In the genomic region with DNA sequence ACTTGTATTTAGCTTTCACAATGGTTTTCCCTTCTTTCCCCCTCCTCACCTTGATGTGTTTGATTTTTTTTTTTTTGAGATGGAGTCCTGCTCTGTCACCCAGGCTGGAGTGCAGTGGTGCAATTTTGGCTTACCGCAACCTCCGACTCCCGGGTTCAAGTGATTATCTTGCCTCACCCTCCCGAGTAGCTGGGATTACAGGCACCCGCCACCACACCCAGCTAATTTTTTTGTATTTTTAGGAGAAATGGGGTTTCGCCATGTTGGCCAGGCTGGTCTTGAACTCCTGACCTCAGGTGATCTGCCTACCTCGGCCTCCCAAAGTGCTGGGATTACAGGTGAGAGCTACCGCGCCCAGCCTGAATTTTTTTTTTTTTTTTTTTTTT, we compare ENCODE assay signal across 7 cellular contexts. TPM values are rescaled to one million over a fixed set of nuclear protein-coding genes. Genes with fewer than 3 reads are reported as not detected.
DNase-seq lines count a peak whose midpoint lies in the region; TF ChIP-seq lines count a peak whose summit lies in the region.
"Not testable (repeated sequence)": the region's sequence is repeated elsewhere in the genome, so short reads cannot be mapped to it uniquely, and the experiment has no call there.

No MANE protein-coding gene starts in this region.

- H3K9me3 ChIP-seq in mammary epithelial cell (replicated peaks; ENCODE audit: insufficient read depth, low read length); hepatocyte (ENCODE audit: low read depth); skeletal muscle satellite cell (replicated peaks; ENCODE audit: low read length): not testable (repeated sequence)

- not testable (repeated sequence) for H3K36me3 ChIP-seq in mammary epithelial cell (ENCODE audit: insufficient read depth, low read length); hepatocyte (replicated peaks; ENCODE audit: insufficient read depth, low read depth); skeletal muscle satellite cell (ENCODE audit: insufficient read depth, low read length)

- not testable (repeated sequence) for H3K27me3 ChIP-seq in mammary epithelial cell (ENCODE audit: insufficient read depth, low read length); hepatocyte; skeletal muscle satellite cell (ENCODE audit: control insufficient read depth, insufficient read depth, low read length)

- H3K4me2 ChIP-seq in mammary epithelial cell (ENCODE audit: insufficient read depth, low read depth, low read length) (peak overlapping the region; percentile 47), hepatocyte (peak overlapping the region; percentile 72), skeletal muscle satellite cell (ENCODE audit: low read length) (peak overlapping the region; percentile 15)

- H3K9me3 Mint-ChIP-seq in Calu3 (ENCODE audit: low read depth, unreplicated experiment); T-helper 2 cell treated with Interferon-gamma antibody and Interleukin-4, amounts not matched to agents 5 μg/mL and 100 μg/mL, for 36 hours: not testable (repeated sequence)
- H3K9me3 Mint-ChIP-seq in mesothelial cell of epicardium (peaks cover 10% of the 10 kb centered on the region), nephron progenitor cell (peaks cover 35% of the 10 kb centered on the region)

- not testable (repeated sequence) for H3K27me3 Mint-ChIP-seq in Calu3 (ENCODE audit: unreplicated experiment); T-helper 2 cell treated with Interferon-gamma antibody and Interleukin-4, amounts not matched to agents 5 μg/mL and 100 μg/mL, for 36 hours (ENCODE audit: low read depth); mesothelial cell of epicardium (ENCODE audit: low read depth); nephron progenitor cell (ENCODE audit: low read depth, poor library complexity)

- H3K79me2 ChIP-seq in mammary epithelial cell (ENCODE audit: insufficient read depth, low read length) (peaks cover 99% of the 10 kb centered on the region), hepatocyte (peaks cover 96% of the 10 kb centered on the region)

- not testable (repeated sequence) for H3K4me3 ChIP-seq in mammary epithelial cell (replicated peaks in 1 of 3; ENCODE audit: insufficient read depth in 1 of 3, low read depth in 2 of 3, low read length in 3 of 3); hepatocyte; skeletal muscle satellite cell (ENCODE audit: low read length)

- not testable (repeated sequence) for H2AFZ ChIP-seq in mammary epithelial cell (ENCODE audit: low read depth, low read length); hepatocyte

- in situ Hi-C loops in mammary epithelial cell (cut with MboI; ENCODE audit: low sequenced_read_pairs in 2 of 2) = not testable (repeated sequence)

- H3K4me1 Mint-ChIP-seq in Calu3 (ENCODE audit: low read depth, unreplicated experiment) (peaks cover 69% of the 10 kb centered on the region), mesothelial cell of epicardium (peaks cover 36% of the 10 kb centered on the region), nephron progenitor cell (peaks cover 52% of the 10 kb centered on the region)
- H3K4me1 Mint-ChIP-seq in T-helper 2 cell treated with Interferon-gamma antibody and Interleukin-4, amounts not matched to agents 5 μg/mL and 100 μg/mL, for 36 hours (ENCODE audit: low read depth) = peaks cover 43% of the 10 kb centered on the region

- dilution Hi-C loops in mammary epithelial cell (cut with HindIII; ENCODE audit: low sequenced_read_pairs) = not testable (repeated sequence)

- peak overlapping the region; percentile 61 for H3K4me3 Mint-ChIP-seq in Calu3 (ENCODE audit: low read depth, unreplicated experiment)
- H3K4me3 Mint-ChIP-seq in T-helper 2 cell treated with Interferon-gamma antibody and Interleukin-4, amounts not matched to agents 5 μg/mL and 100 μg/mL, for 36 hours = peak overlapping the region; percentile 71
- H3K4me3 Mint-ChIP-seq in mesothelial cell of epicardium = not testable (repeated sequence)
- peak overlapping the region; percentile 21 for H3K4me3 Mint-ChIP-seq in nephron progenitor cell

- not testable (repeated sequence) for TF ChIP-seq CTCF in Calu3 (IDR thresholded peaks at IDR 0.05; ENCODE audit: unreplicated experiment); mammary epithelial cell (conservative IDR thresholded peaks at IDR 0.05 in 1 of 2, IDR thresholded peaks at IDR 0.05 in 1 of 2; ENCODE audit: extremely low read depth in 1 of 2, insufficient read depth in 1 of 2, low read depth in 1 of 2, low read length in 2 of 2); hepatocyte (IDR thresholded peaks at IDR 0.05; ENCODE audit: poor library complexity); mesothelial cell of epicardium (IDR thresholded peaks at IDR 0.05; ENCODE audit: unreplicated experiment); nephron progenitor cell (IDR thresholded peaks at IDR 0.05)

- H3K4me1 ChIP-seq in mammary epithelial cell (ENCODE audit: insufficient read depth, low read length) (peaks cover 21% of the 10 kb centered on the region), hepatocyte (ENCODE audit: insufficient read depth) (peaks cover 11% of the 10 kb centered on the region), skeletal muscle satellite cell (ENCODE audit: control insufficient read depth, insufficient read depth, low read length) (peaks cover 19% of the 10 kb centered on the region)

- H3K27ac ChIP-seq in mammary epithelial cell (ENCODE audit: insufficient read depth, low read depth, low read length) = not testable (repeated sequence)
- H3K27ac ChIP-seq in hepatocyte = peak overlapping the region; percentile 80

- not testable (repeated sequence) for H3K36me3 Mint-ChIP-seq in Calu3 (ENCODE audit: insufficient read depth, unreplicated experiment)
- peaks cover 10% of the 10 kb centered on the region for H3K36me3 Mint-ChIP-seq in T-helper 2 cell treated with Interferon-gamma antibody and Interleukin-4, amounts not matched to agents 5 μg/mL and 100 μg/mL, for 36 hours (ENCODE audit: low read depth)
- H3K36me3 Mint-ChIP-seq in mesothelial cell of epicardium = peaks cover 13% of the 10 kb centered on the region
- peaks cover 34% of the 10 kb centered on the region for H3K36me3 Mint-ChIP-seq in nephron progenitor cell (ENCODE audit: low read depth)

- not testable (repeated sequence) for H3K9me2 ChIP-seq in hepatocyte (replicated peaks; ENCODE audit: insufficient read depth)

- WGBS in mammary epithelial cell (ENCODE audit: low coverage, missing lambda C conversion rate) = 97% methylated on average over 6 of the region's 9 CpGs
- WGBS in hepatocyte (ENCODE audit: low lambda C conversion rate, missing lambda C conversion rate) = 74% methylated on average over 9 of the region's 9 CpGs

- not testable (repeated sequence) for DNase-seq in Calu3; T-helper 2 cell treated with Interferon-gamma antibody and Interleukin-4, amounts not matched to agents 5 μg/mL and 100 μg/mL, for 36 hours (ENCODE audit: low spot score); mammary epithelial cell; hepatocyte (ENCODE audit: low spot score); mesothelial cell of epicardium (ENCODE audit: low spot score in 2 of 2, unreplicated experiment in 2 of 2); nephron progenitor cell

- not testable (repeated sequence) for H3K9ac ChIP-seq in mammary epithelial cell (ENCODE audit: insufficient read depth, low read length); skeletal muscle satellite cell (ENCODE audit: low read depth, low read length)

- not testable (repeated sequence) for BruUV-seq in Calu3 (replicated peaks; lab: Mats Ljungman, UMichigan); mammary epithelial cell (replicated peaks; lab: Mats Ljungman, UMichigan)

- intact Hi-C loops in Calu3 (cut with micrococcal nuclease; ENCODE audit: unreplicated experiment); mammary epithelial cell (cut with micrococcal nuclease): not testable (repeated sequence)

- not testable (repeated sequence) for H4K20me1 ChIP-seq in mammary epithelial cell (ENCODE audit: insufficient read depth, low read length)
- peaks cover 23% of the 10 kb centered on the region for H4K20me1 ChIP-seq in hepatocyte (ENCODE audit: insufficient read depth, poor library complexity, severe bottlenecking)

- CTCF ChIA-PET in Calu3 (lab: Charles Lee) = interaction anchor here (1.2 kb wide), 1 partner anchor 37 kb away, joined by 3 read pairs; no protein-coding TSS in a partner anchor
- CTCF ChIA-PET in mammary epithelial cell (lab: Charles Lee; ENCODE audit: low non-redundant PET) = not testable (repeated sequence)

- H3K27ac Mint-ChIP-seq in Calu3 (ENCODE audit: unreplicated experiment) = peak overlapping the region; percentile 83
- not testable (repeated sequence) for H3K27ac Mint-ChIP-seq in T-helper 2 cell treated with Interferon-gamma antibody and Interleukin-4, amounts not matched to agents 5 μg/mL and 100 μg/mL, for 36 hours
- peak overlapping the region; percentile 64 for H3K27ac Mint-ChIP-seq in mesothelial cell of epicardium
- peak overlapping the region; percentile 50 for H3K27ac Mint-ChIP-seq in nephron progenitor cell

RNA-seq across cellular contexts. Expression of gene ABCD3, which starts 8.3 kb away (rescaled TPM):
- total RNA-seq in Calu3 (2022) (51.0 and 59.3 TPM in 2 replicates), mammary epithelial cell (10 to 100 TPM; 50.3 to 56.2 TPM), hepatocyte (76.2 and 96.4 TPM in 2 replicates), mesothelial cell of epicardium (38.2 to 40.6 TPM (median 38.2 TPM) in 3 replicates)
- polyA plus RNA-seq in mammary epithelial cell (19.5 TPM), hepatocyte (42.2 and 50.7 TPM in 2 replicates)
- 56.6 TPM for polyA minus RNA-seq in mammary epithelial cell
- total RNA-seq in skeletal muscle satellite cell (2012; rRNA removed) = 26.9 and 33.7 TPM in 2 replicates

Comparison
In these comparisons a context has a peak if more than half of its experiments do, and no peak if none do; other contexts are left out.
1. H3K4me2 ChIP-seq: peak in every context shown above with its lines; median percentile 72 in hepatocyte; 47 in mammary epithelial cell; 15 in skeletal muscle satellite cell.